In genomic region chr1:161705537-161705936, GRCh38 we compare ENCODE assay signal across 1 cellular context.
TF ChIP-seq lines count a peak whose summit lies in the region.

No MANE protein-coding gene starts in this region.

TF ChIP-seq in HepG2, 621 proteins besides CTCF, POLR2A, EP300 and RAD21:
- TF ChIP-seq MXI1 (IDR thresholded peaks at IDR 0.05; ENCODE audit: borderline replicate concordance, low read depth, low read length), result no peak
- TF ChIP-seq ZNF296 (CRISPR knock-in tag; conservative IDR thresholded peaks at IDR 0.05), result no peak
- no peak for TF ChIP-seq ZNF841 (CRISPR knock-in tag; IDR thresholded peaks at IDR 0.05; ENCODE audit: borderline replicate concordance)
- TF ChIP-seq ZBTB42 (CRISPR knock-in tag; IDR thresholded peaks at IDR 0.05), result no peak
- no peak for TF ChIP-seq KLF16 (CRISPR knock-in tag; IDR thresholded peaks at IDR 0.05)
- no peak for TF ChIP-seq SCMH1 (CRISPR knock-in tag; IDR thresholded peaks at IDR 0.05; ENCODE audit: borderline replicate concordance)
- TF ChIP-seq HBP1 (CRISPR knock-in tag; IDR thresholded peaks at IDR 0.05; ENCODE audit: low read depth), result no peak
- no peak for TF ChIP-seq ZNF678 (CRISPR knock-in tag; IDR thresholded peaks at IDR 0.05)
- no peak for TF ChIP-seq NCOR1 (IDR thresholded peaks at IDR 0.05; ENCODE audit: borderline replicate concordance, low read length)
- TF ChIP-seq PRDM10 (CRISPR knock-in tag; IDR thresholded peaks at IDR 0.05; ENCODE audit: low read depth), result no peak
- TF ChIP-seq FOXJ3 (CRISPR knock-in tag; IDR thresholded peaks at IDR 0.05; ENCODE audit: borderline replicate concordance), result no peak
- no peak for TF ChIP-seq E2F5 (CRISPR knock-in tag; conservative IDR thresholded peaks at IDR 0.05)
- TF ChIP-seq RXRB (CRISPR knock-in tag; IDR thresholded peaks at IDR 0.05; ENCODE audit: borderline replicate concordance), result no peak
- no peak for TF ChIP-seq ZNF674 (CRISPR knock-in tag; IDR thresholded peaks at IDR 0.05; ENCODE audit: low read depth)
